6 cellular contexts compared by ENCODE assay signal in the genomic region with DNA sequence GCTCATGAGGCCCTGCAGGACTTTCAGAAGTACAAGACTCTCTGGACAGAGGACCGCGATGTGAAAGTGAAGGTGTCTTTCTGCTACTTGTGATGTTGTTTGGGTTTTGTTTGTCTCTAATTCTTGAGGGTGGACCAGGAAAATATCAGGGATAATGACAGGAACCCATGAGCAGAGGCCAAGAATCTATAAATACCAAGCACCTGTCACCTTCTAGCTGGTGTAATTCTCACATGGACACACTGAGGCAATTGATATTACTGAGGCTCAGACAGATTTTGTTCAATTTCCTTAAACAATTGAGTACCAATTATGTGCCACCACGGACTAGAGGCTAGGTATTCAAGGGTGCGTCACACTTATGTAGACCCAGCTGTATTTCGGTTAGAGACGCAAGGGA.
"Had no signal": no experiment of that assay in that cellular context is flagged by ENCODE, and none has a peak within 500 bp of the region (broad histone marks: within the 10 kb centered on the region; RNA-seq: fewer than 3 reads in every experiment).

No MANE protein-coding gene starts in this region.

- ATAC-seq: HepG2, K562 had no signal

- FAIRE-seq: HepG2, HTR-8/SVneo, K562 had no signal

- H3K4me3 Mint-ChIP-seq: IgD-negative memory B cell had no signal

- H3K27ac ChIP-seq: HL-60 had no signal

- H3K27me3 Mint-ChIP-seq: IgD-negative memory B cell had no signal

- H3K4me3 ChIP-seq: K562 had no signal

- DNase-seq: IMR-90 had no signal
